Comparison of ENCODE assay signal across 14 cellular contexts in the genomic region with DNA sequence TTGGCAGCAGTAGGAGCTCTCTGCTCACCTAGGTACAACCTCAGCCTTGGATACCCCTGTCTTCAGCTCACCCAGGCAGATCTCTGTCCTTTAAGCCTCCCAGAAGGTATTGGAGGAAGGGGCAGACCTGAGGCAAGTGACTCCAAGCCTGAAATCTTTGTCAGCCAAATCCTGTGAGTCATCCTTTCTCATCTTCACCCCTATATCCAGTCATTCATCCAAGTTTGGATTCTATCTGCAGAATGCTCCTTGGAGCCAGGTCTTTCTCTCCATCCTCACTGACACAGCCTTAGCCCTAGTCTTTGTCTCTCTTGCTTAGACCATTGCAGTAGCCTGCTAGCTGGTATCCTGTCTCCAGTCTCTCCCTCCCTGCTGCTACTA. TPM values are rescaled to one million over a fixed set of nuclear protein-coding genes. Genes with fewer than 3 reads are reported as not detected.
DNase-seq lines count a peak whose midpoint lies in the region; ATAC-seq and TF ChIP-seq lines count a peak whose summit lies in the region.
"Had no signal": no experiment of that assay in that cellular context is flagged by ENCODE, and none has a peak within 500 bp of the region (broad histone marks: within the 10 kb centered on the region; RNA-seq: fewer than 3 reads in every experiment).

No MANE protein-coding gene starts in this region.

- H3K36me3 ChIP-seq in suprapubic skin = no peaks in the 10 kb centered on the region
- no peaks in the 10 kb centered on the region for H3K36me3 ChIP-seq in MM.1S (replicated peaks; ENCODE audit: insufficient read depth, low read length)
- H3K36me3 ChIP-seq: adrenal gland had no signal

- H3K4me3 Mint-ChIP-seq in glutamatergic neuron (ENCODE audit: unreplicated experiment) = no peak overlapping the region
- H3K4me3 Mint-ChIP-seq in activated naive CD8-positive, alpha-beta T cell treated with anti-CD3 and anti-CD28 coated beads for 36 hours = no peak overlapping the region
- H3K4me3 Mint-ChIP-seq: activated CD8-positive, alpha-beta memory T cell treated with anti-CD3 and anti-CD28 coated beads, Interleukin-2, amount 10 ng/mL, durations not matched to agents 7 days and 5 days; stimulated activated naive CD8-positive, alpha-beta T cell treated with anti-CD3 and anti-CD28 coated beads, Interleukin-15, amount 100 ng/mL, for 72 hours had no signal

- H3K27ac ChIP-seq in suprapubic skin (peak overlapping the region; percentile 23), MM.1S (ENCODE audit: low read length) (no peak overlapping the region)

- no peak for TF ChIP-seq POLR2A in suprapubic skin (IDR thresholded peaks at IDR 0.05)

- H3K4me3 ChIP-seq in suprapubic skin (peak overlapping the region; percentile 8), MM.1S (ENCODE audit: low read length) (no peak overlapping the region)

- no peak overlapping the region for H3K9ac ChIP-seq in MM.1S (ENCODE audit: low read length)

- peaks cover 7% of the 10 kb centered on the region for H3K9me3 Mint-ChIP-seq in glutamatergic neuron (ENCODE audit: unreplicated experiment)
- peaks cover 5% of the 10 kb centered on the region for H3K9me3 Mint-ChIP-seq in activated naive CD8-positive, alpha-beta T cell treated with anti-CD3 and anti-CD28 coated beads for 36 hours

- no peaks in the 10 kb centered on the region for H3K36me3 Mint-ChIP-seq in glutamatergic neuron (ENCODE audit: unreplicated experiment)
- peaks cover 7% of the 10 kb centered on the region for H3K36me3 Mint-ChIP-seq in activated naive CD8-positive, alpha-beta T cell treated with anti-CD3 and anti-CD28 coated beads for 36 hours
- H3K36me3 Mint-ChIP-seq: activated CD8-positive, alpha-beta memory T cell treated with anti-CD3 and anti-CD28 coated beads, Interleukin-2, amount 10 ng/mL, durations not matched to agents 7 days and 5 days had no signal

- H3K27me3 Mint-ChIP-seq in glutamatergic neuron (ENCODE audit: unreplicated experiment) = peaks cover 13% of the 10 kb centered on the region
- H3K27me3 Mint-ChIP-seq in activated naive CD8-positive, alpha-beta T cell treated with anti-CD3 and anti-CD28 coated beads for 36 hours = peaks cover 30% of the 10 kb centered on the region

- H3K9me3 ChIP-seq in suprapubic skin (no peaks in the 10 kb centered on the region), MM.1S (replicated peaks; ENCODE audit: insufficient read depth, low read length) (no peaks in the 10 kb centered on the region)
- H3K9me3 ChIP-seq: adrenal gland had no signal

- H3K4me1 Mint-ChIP-seq in glutamatergic neuron (ENCODE audit: low read depth, unreplicated experiment) = peaks cover 16% of the 10 kb centered on the region
- no peaks in the 10 kb centered on the region for H3K4me1 Mint-ChIP-seq in activated naive CD8-positive, alpha-beta T cell treated with anti-CD3 and anti-CD28 coated beads for 36 hours
- H3K4me1 Mint-ChIP-seq: activated CD8-positive, alpha-beta memory T cell treated with anti-CD3 and anti-CD28 coated beads, Interleukin-2, amount 10 ng/mL, durations not matched to agents 7 days and 5 days; stimulated activated naive CD8-positive, alpha-beta T cell treated with anti-CD3 and anti-CD28 coated beads, Interleukin-15, amount 100 ng/mL, for 72 hours had no signal

- ATAC-seq in HG03460 (IDR thresholded peaks at IDR 0.05; ENCODE audit: unreplicated experiment) = no peak
- ATAC-seq: activated CD8-positive, alpha-beta memory T cell treated with anti-CD3 and anti-CD28 coated beads, Interleukin-2, amount 10 ng/mL, durations not matched to agents 7 days and 5 days; stimulated activated naive CD8-positive, alpha-beta T cell treated with anti-CD3 and anti-CD28 coated beads, Interleukin-15, amount 100 ng/mL, for 72 hours had no signal

- no peak for TF ChIP-seq CTCF in glutamatergic neuron (IDR thresholded peaks at IDR 0.05; ENCODE audit: partially characterized antibody, unreplicated experiment)
- TF ChIP-seq CTCF in suprapubic skin (IDR thresholded peaks at IDR 0.05) = no peak
- no peak for TF ChIP-seq CTCF in MM.1S (IDR thresholded peaks at IDR 0.05; ENCODE audit: low read length)

- H2AFZ ChIP-seq in MM.1S (ENCODE audit: low read length) = no peak overlapping the region

- H3K79me2 ChIP-seq in MM.1S (ENCODE audit: low read length) = no peaks in the 10 kb centered on the region

- no peaks in the 10 kb centered on the region for H3F3A ChIP-seq in MM.1S (ENCODE audit: insufficient read depth, low read length)

- H3K27me3 ChIP-seq in suprapubic skin (peaks cover 3% of the 10 kb centered on the region), MM.1S (replicated peaks; ENCODE audit: insufficient read depth, low read length) (no peaks in the 10 kb centered on the region)
- H3K27me3 ChIP-seq: adrenal gland had no signal

- TF ChIP-seq EP300 in suprapubic skin (IDR thresholded peaks at IDR 0.05) = no peak

- H3K4me1 ChIP-seq in suprapubic skin = peaks cover 18% of the 10 kb centered on the region
- H3K4me1 ChIP-seq in MM.1S (ENCODE audit: low read length) = no peaks in the 10 kb centered on the region

- no peaks in the 10 kb centered on the region for H3K9me2 ChIP-seq in MM.1S (replicated peaks; ENCODE audit: insufficient read depth, low read length)

- peak overlapping the region; percentile 19 for H3K27ac Mint-ChIP-seq in glutamatergic neuron (ENCODE audit: unreplicated experiment)
- no peak overlapping the region for H3K27ac Mint-ChIP-seq in activated naive CD8-positive, alpha-beta T cell treated with anti-CD3 and anti-CD28 coated beads for 36 hours
- H3K27ac Mint-ChIP-seq: activated CD8-positive, alpha-beta memory T cell treated with anti-CD3 and anti-CD28 coated beads, Interleukin-2, amount 10 ng/mL, durations not matched to agents 7 days and 5 days; stimulated activated naive CD8-positive, alpha-beta T cell treated with anti-CD3 and anti-CD28 coated beads, Interleukin-15, amount 100 ng/mL, for 72 hours had no signal

- no peak overlapping the region for H3K4me2 ChIP-seq in MM.1S (ENCODE audit: low read depth, low read length)

- H4K20me1 ChIP-seq in MM.1S (ENCODE audit: insufficient read depth, low read length) = no peaks in the 10 kb centered on the region

- peak; percentile 75 for DNase-seq in HCEC 1CT
- peak; percentile 24 for DNase-seq in SW480 (ENCODE audit: low spot score)
- DNase-seq in glutamatergic neuron = no peak
- DNase-seq in suprapubic skin (ENCODE audit: low spot score in 2 of 2) = no peak
- no peak for DNase-seq in DMS 273 (lab: John Stamatoyannopoulos, UW; ENCODE audit: unreplicated experiment)
- no peak for DNase-seq in MM.1S
- no peak for DNase-seq in activated naive CD8-positive, alpha-beta T cell treated with anti-CD3 and anti-CD28 coated beads for 36 hours
- DNase-seq: activated CD8-positive, alpha-beta memory T cell treated with anti-CD3 and anti-CD28 coated beads, Interleukin-2, amount 10 ng/mL, durations not matched to agents 7 days and 5 days; effector CD4-positive, alpha-beta T cell; KBM-7; OCI-M1; stimulated activated naive CD8-positive, alpha-beta T cell treated with anti-CD3 and anti-CD28 coated beads, Interleukin-15, amount 100 ng/mL, for 72 hours had no signal

RNA-seq across cellular contexts. Expression of a gene that starts 10.4 kb away (rescaled TPM):
- total RNA-seq in glutamatergic neuron (ENCODE audit: unreplicated experiment) = 22.0 TPM
- 10 to 100 TPM in 1 of 4 donors, 1 to 10 TPM in 3; 3.5 to 18.8 (median 6.9) TPM for total RNA-seq in suprapubic skin
- under 1 TPM in 1 of 2 experiments, not detected in 1; 0.30 TPM for total RNA-seq in activated naive CD8-positive, alpha-beta T cell treated with anti-CD3 and anti-CD28 coated beads for 36 hours

RNA-seq across cellular contexts. Expression of a gene that starts 51.9 kb away (rescaled TPM):
- total RNA-seq in glutamatergic neuron (ENCODE audit: unreplicated experiment) (2.6 TPM), suprapubic skin (10 to 100 TPM in 3 of 4 donors, 1 to 10 TPM in 1; 5.9 to 25.4 (median 15.2) TPM)
- 1 to 10 TPM in 1 of 2 experiments, under 1 TPM in 1; 0.82 to 1.4 TPM for total RNA-seq in activated naive CD8-positive, alpha-beta T cell treated with anti-CD3 and anti-CD28 coated beads for 36 hours

Comparison
In these comparisons a context has a peak if more than half of its experiments do, and no peak if none do; other contexts are left out.
1. DNase-seq: peak in HCEC 1CT (single experiment) and SW480 (single experiment); none in glutamatergic neuron (single experiment), suprapubic skin (0 of 2), DMS 273 (single experiment), MM.1S (single experiment) and activated naive CD8-positive, alpha-beta T cell treated with anti-CD3 and anti-CD28 coated beads for 36 hours (single experiment).